ENCODE assay signal across 26 cellular contexts in genomic region chr12:102618197-102618897, GRCh38.
"Had no signal": no experiment of that assay in that cellular context is flagged by ENCODE, and none has a peak within 500 bp of the region (broad histone marks: within the 10 kb centered on the region; RNA-seq: fewer than 3 reads in every experiment).

No MANE protein-coding gene starts in this region.

- H3K9me3 ChIP-seq: SJCRH30, SK-N-SH had no signal

- H3K4me3 Mint-ChIP-seq: activated CD4-positive, alpha-beta memory T cell treated with anti-CD3 and anti-CD28 coated beads for 36 hours; activated CD4-positive, alpha-beta T cell treated with anti-CD3 and anti-CD28 coated beads, Interleukin-2, amount 10 ng/mL, durations not matched to agents 7 days and 5 days; activated naive CD4-positive, alpha-beta T cell treated with anti-CD3 and anti-CD28 coated beads for 36 hours; activated naive CD8-positive, alpha-beta T cell; activated T-cell treated with anti-CD3 and anti-CD28 coated beads, Interleukin-2, amount 50 U/mL, for 4 hours; brain had no signal

- H3K9ac ChIP-seq: SK-N-SH had no signal

- H3K4me3 ChIP-seq: SJCRH30 had no signal

- H3K4me2 ChIP-seq: SK-N-SH had no signal

- H3K4me1 Mint-ChIP-seq: activated CD4-positive, alpha-beta T cell treated with anti-CD3 and anti-CD28 coated beads, Interleukin-2, amount 10 ng/mL, durations not matched to agents 7 days and 5 days; brain had no signal

- DNase-seq: activated CD4-positive, alpha-beta memory T cell treated with anti-CD3 and anti-CD28 coated beads for 36 hours; activated CD4-positive, alpha-beta T cell treated with anti-CD3 and anti-CD28 coated beads, Interleukin-2, amount 10 ng/mL, durations not matched to agents 7 days and 5 days; activated CD4-positive, CD25-positive, alpha-beta regulatory T cell; activated CD8-positive, alpha-beta memory T cell treated with anti-CD3 and anti-CD28 coated beads for 24 hours; activated gamma-delta T cell; activated naive CD4-positive, alpha-beta T cell treated with anti-CD3 and anti-CD28 coated beads for 36 hours; activated T-cell treated with anti-CD3 and anti-CD28 coated beads, Interleukin-2, amount 50 U/mL, for 4 hours; amygdala; KBM-7; NCI-H1092; NCI-H1417; NCI-H1930; NCI-H2171; NCI-H2227 treated with DMSO at 0.1 percent for 48 hours; NCI-H446 treated with DMSO at 0.1 percent for 48 hours; NCI-H526 treated with DMSO at 0.1 percent for 48 hours; NCI-H82; Right ventricle myocardium superior; RPMI8226; SK-N-SH; T-helper 1 cell had no signal

- H3K4me1 ChIP-seq: SJCRH30 had no signal

- H3K27me3 ChIP-seq: SJCRH30 had no signal

- H3K27ac ChIP-seq: SJCRH30, VCaP had no signal

- ATAC-seq: activated T-cell treated with anti-CD3 and anti-CD28 coated beads, Interleukin-2, amount 50 U/mL, for 4 hours had no signal

- H3K36me3 ChIP-seq: SJCRH30 had no signal

- FAIRE-seq: astrocyte had no signal

- H3K27ac Mint-ChIP-seq: activated CD4-positive, alpha-beta memory T cell treated with anti-CD3 and anti-CD28 coated beads for 36 hours; activated CD4-positive, alpha-beta T cell treated with anti-CD3 and anti-CD28 coated beads, Interleukin-2, amount 10 ng/mL, durations not matched to agents 7 days and 5 days; activated naive CD4-positive, alpha-beta T cell treated with anti-CD3 and anti-CD28 coated beads for 36 hours; activated naive CD8-positive, alpha-beta T cell; brain had no signal

- H3K36me3 Mint-ChIP-seq: activated CD4-positive, alpha-beta memory T cell treated with anti-CD3 and anti-CD28 coated beads for 36 hours; activated naive CD8-positive, alpha-beta T cell; brain had no signal

- H3K9me3 Mint-ChIP-seq: activated CD4-positive, alpha-beta memory T cell treated with anti-CD3 and anti-CD28 coated beads for 36 hours; activated CD4-positive, alpha-beta T cell treated with anti-CD3 and anti-CD28 coated beads, Interleukin-2, amount 10 ng/mL, durations not matched to agents 7 days and 5 days; activated naive CD4-positive, alpha-beta T cell treated with anti-CD3 and anti-CD28 coated beads for 36 hours; brain had no signal
